In genomic region chr13:40352807-40353562, GRCh38 we compare ENCODE assay signal across 14 cellular contexts.
DNase-seq lines count a peak whose midpoint lies in the region; TF ChIP-seq lines count a peak whose summit lies in the region.
"Had no signal": no experiment of that assay in that cellular context is flagged by ENCODE, and none has a peak within 500 bp of the region (broad histone marks: within the 10 kb centered on the region; RNA-seq: fewer than 3 reads in every experiment).

No MANE protein-coding gene starts in this region.

- H3K4me3 ChIP-seq in fibroblast of pulmonary artery (replicated peaks; ENCODE audit: low read depth, low read length), result no peak overlapping the region
- H3K4me3 ChIP-seq in tibial nerve, result no peak overlapping the region
- no peak overlapping the region for H3K4me3 ChIP-seq in HAP-1

- peak; percentile 14 to 27 for DNase-seq in SHP77 (lab: John Stamatoyannopoulos, UW)
- DNase-seq in SHP77 treated with DMSO at 0.1 percent for 48 hours (lab: John Stamatoyannopoulos, UW), result no peak
- DNase-seq in fibroblast of pulmonary artery (ENCODE audit: low read depth), result peak; percentile 51
- peak; percentile 83 for DNase-seq in myocyte (ENCODE audit: low read depth)
- DNase-seq in tibial nerve (ENCODE audit: low spot score in 2 of 2), result peak in 1 of 2 donors; percentile 21
- DNase-seq in glutamatergic neuron, result no peak
- no peak for DNase-seq in SW 1271 (lab: John Stamatoyannopoulos, UW)
- no peak for DNase-seq in HAP-1 (ENCODE audit: low spot score in 2 of 2)
- DNase-seq: activated CD4-positive, alpha-beta memory T cell treated with anti-CD3 and anti-CD28 coated beads for 36 hours; activated naive CD4-positive, alpha-beta T cell treated with anti-CD3 and anti-CD28 coated beads for 36 hours; MM.1S; NCI-H226; T1000 had no signal

- H3K4me3 Mint-ChIP-seq in glutamatergic neuron (ENCODE audit: unreplicated experiment), result no peak overlapping the region
- H3K4me3 Mint-ChIP-seq: activated CD4-positive, alpha-beta memory T cell treated with anti-CD3 and anti-CD28 coated beads for 36 hours; activated naive CD4-positive, alpha-beta T cell treated with anti-CD3 and anti-CD28 coated beads for 36 hours had no signal

- no peak for TF ChIP-seq CTCF in fibroblast of pulmonary artery (IDR thresholded peaks at IDR 0.05; ENCODE audit: low read length, missing control alignments)
- no peak for TF ChIP-seq CTCF in tibial nerve (IDR thresholded peaks at IDR 0.05)
- TF ChIP-seq CTCF in glutamatergic neuron (IDR thresholded peaks at IDR 0.05; ENCODE audit: partially characterized antibody, unreplicated experiment), result no peak

- peaks cover 5% of the 10 kb centered on the region for H3K27me3 Mint-ChIP-seq in glutamatergic neuron (ENCODE audit: unreplicated experiment)
- H3K27me3 Mint-ChIP-seq: activated CD4-positive, alpha-beta memory T cell treated with anti-CD3 and anti-CD28 coated beads for 36 hours had no signal

- H3K27me3 ChIP-seq in tibial nerve (no peaks in the 10 kb centered on the region), HAP-1 (ENCODE audit: low read depth) (no peaks in the 10 kb centered on the region)

- no peak overlapping the region for H3K27ac Mint-ChIP-seq in glutamatergic neuron (ENCODE audit: unreplicated experiment)
- H3K27ac Mint-ChIP-seq: activated CD4-positive, alpha-beta memory T cell treated with anti-CD3 and anti-CD28 coated beads for 36 hours; activated naive CD4-positive, alpha-beta T cell treated with anti-CD3 and anti-CD28 coated beads for 36 hours had no signal

- no peaks in the 10 kb centered on the region for H3K36me3 ChIP-seq in tibial nerve
- H3K36me3 ChIP-seq in HAP-1 (replicated peaks), result no peaks in the 10 kb centered on the region

- H3K4me1 ChIP-seq in tibial nerve (peaks cover 0 to 33% (median 14%) of the 10 kb centered on the region in 4 donors), HAP-1 (no peaks in the 10 kb centered on the region)
- H3K4me1 ChIP-seq: parathyroid adenoma had no signal

- TF ChIP-seq EP300 in tibial nerve (IDR thresholded peaks at IDR 0.05), result no peak

- H3K9me3 ChIP-seq in tibial nerve (no peaks in the 10 kb centered on the region), HAP-1 (no peaks in the 10 kb centered on the region)

- peaks cover 1% of the 10 kb centered on the region for H3K4me1 Mint-ChIP-seq in glutamatergic neuron (ENCODE audit: low read depth, unreplicated experiment)

- H3K27ac ChIP-seq in tibial nerve, result peak overlapping the region; percentile 69 to 92 (median 80)
- H3K27ac ChIP-seq: parathyroid adenoma had no signal

- peaks cover 6% of the 10 kb centered on the region for H3K36me3 Mint-ChIP-seq in glutamatergic neuron (ENCODE audit: unreplicated experiment)
- H3K36me3 Mint-ChIP-seq: activated CD4-positive, alpha-beta memory T cell treated with anti-CD3 and anti-CD28 coated beads for 36 hours had no signal

- H3K9me3 Mint-ChIP-seq in glutamatergic neuron (ENCODE audit: unreplicated experiment), result peaks cover 9% of the 10 kb centered on the region
- H3K9me3 Mint-ChIP-seq: activated CD4-positive, alpha-beta memory T cell treated with anti-CD3 and anti-CD28 coated beads for 36 hours; activated naive CD4-positive, alpha-beta T cell treated with anti-CD3 and anti-CD28 coated beads for 36 hours had no signal

- TF ChIP-seq POLR2A in tibial nerve (IDR thresholded peaks at IDR 0.05), result no peak

- in situ Hi-C loops in HAP-1 (cut with MboI; ENCODE audit: low sequenced_read_pairs), result no loop called here

- 52 to 61% methylated on average over 6 of the region's 6 CpGs for WGBS in tibial nerve, 2 donors

Comparison
In these comparisons a context has a peak if more than half of its experiments do, and no peak if none do; other contexts are left out.
1. DNase-seq: peak in SHP77 (2 of 2), fibroblast of pulmonary artery (single experiment) and myocyte (single experiment); none in SHP77 treated with DMSO at 0.1 percent for 48 hours (single experiment), glutamatergic neuron (single experiment), SW 1271 (0 of 2) and HAP-1 (0 of 2).